Comparison of ENCODE assay signal across 11 cellular contexts in the genomic region with DNA sequence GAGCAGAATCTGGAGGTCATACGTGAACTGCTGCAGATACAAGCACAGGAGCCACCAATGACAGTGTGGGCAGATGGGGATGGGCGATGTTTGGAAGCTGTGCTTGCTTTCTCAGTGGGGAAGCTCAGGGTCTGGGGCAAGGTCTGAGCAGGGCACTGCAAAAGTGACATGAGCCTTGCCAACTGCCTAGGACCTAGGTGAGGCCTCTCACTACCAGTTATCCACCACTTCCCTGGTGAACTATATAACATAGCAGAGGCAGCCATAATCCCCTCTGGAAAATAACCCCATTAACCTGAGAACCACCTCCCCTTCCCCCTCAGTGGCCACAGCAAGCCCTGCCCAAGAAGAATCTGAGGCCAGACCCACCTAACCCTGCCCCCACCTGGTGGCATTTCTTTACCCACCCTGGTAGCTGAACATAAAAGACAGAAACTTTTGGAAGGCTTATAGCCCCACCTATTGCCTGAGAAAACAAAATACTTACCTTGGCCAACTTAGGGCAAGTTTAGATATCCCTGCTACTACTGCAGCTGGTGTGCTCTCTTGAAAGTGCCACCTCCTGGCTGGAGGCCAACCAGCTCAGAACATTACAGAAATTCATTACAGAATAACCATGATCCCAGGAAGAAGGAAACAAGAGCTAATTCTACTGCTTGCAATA. TPM values are rescaled to one million over a fixed set of nuclear protein-coding genes. Genes with fewer than 3 reads are reported as not detected.
DNase-seq lines count a peak whose midpoint lies in the region; ATAC-seq, FAIRE-seq and TF ChIP-seq lines count a peak whose summit lies in the region.
"Had no signal": no experiment of that assay in that cellular context is flagged by ENCODE, and none has a peak within 500 bp of the region (broad histone marks: within the 10 kb centered on the region; RNA-seq: fewer than 3 reads in every experiment).

No MANE protein-coding gene starts in this region.

- BruUV-seq in Caco-2 (replicated peaks; lab: Mats Ljungman, UMichigan) = no TSS peak

- H3K9me3 ChIP-seq in Caco-2 (no peaks in the 10 kb centered on the region), kidney (ENCODE audit: control insufficient read depth in 1 of 2, low read length in 2 of 2) (no peaks in the 10 kb centered on the region)
- H3K9me3 ChIP-seq: BE2C had no signal

- H3K4me3 Mint-ChIP-seq in Caco-2 (ENCODE audit: unreplicated experiment) = no peak overlapping the region
- no peak overlapping the region for H3K4me3 Mint-ChIP-seq in effector memory CD8-positive, alpha-beta T cell
- H3K4me3 Mint-ChIP-seq in activated T-cell treated with anti-CD3 and anti-CD28 coated beads, Interleukin-2, amount 50 U/mL, for 72 hours = no peak overlapping the region
- H3K4me3 Mint-ChIP-seq: activated CD8-positive, alpha-beta T cell treated with anti-CD3 and anti-CD28 coated beads, Interleukin-2, amount 10 ng/mL, durations not matched to agents 7 days and 5 days; T-helper 1 cell treated with Interleukin-12 subunit alpha and Interleukin-12 subunit beta and Interleukin-4 antibody, amounts not matched to agents 30 μg/mL and 1 μg/mL, for 36 hours had no signal

- FAIRE-seq in HTR-8/SVneo (lab: Jason Lieb, UNC) = peak; percentile 4
- FAIRE-seq in kidney (lab: Jason Lieb, UNC) = no peak

- H3K36me3 ChIP-seq in Caco-2 (ENCODE audit: control insufficient read depth, insufficient read depth, low read length) (no peaks in the 10 kb centered on the region), kidney (ENCODE audit: control insufficient read depth in 1 of 2, insufficient read depth in 2 of 2, low read length in 2 of 2) (no peaks in the 10 kb centered on the region)
- H3K36me3 ChIP-seq: BE2C had no signal

- H3K4me3 ChIP-seq in Caco-2 (ENCODE audit: low read depth, low read length) (no peak overlapping the region), kidney (ENCODE audit: low read length in 2 of 2) (no peak overlapping the region)

- H3K27me3 Mint-ChIP-seq in Caco-2 (ENCODE audit: insufficient read depth, unreplicated experiment) = peaks cover 5% of the 10 kb centered on the region
- H3K27me3 Mint-ChIP-seq in effector memory CD8-positive, alpha-beta T cell = peaks cover 48 to 49% of the 10 kb centered on the region in 2 donors
- H3K27me3 Mint-ChIP-seq in activated T-cell treated with anti-CD3 and anti-CD28 coated beads, Interleukin-2, amount 50 U/mL, for 72 hours (ENCODE audit: low read depth) = peaks cover 23% of the 10 kb centered on the region

- no peaks in the 10 kb centered on the region for H3K4me1 ChIP-seq in Caco-2
- H3K4me1 ChIP-seq in kidney (ENCODE audit: control insufficient read depth in 1 of 2, insufficient read depth in 1 of 2, low read depth in 1 of 2, low read length in 2 of 2) = no peaks in the 10 kb centered on the region
- H3K4me1 ChIP-seq: BE2C had no signal

- H3K27ac ChIP-seq in kidney (ENCODE audit: low read depth in 2 of 2, low read length in 2 of 2) = no peak overlapping the region

- intact Hi-C loops in Caco-2 (cut with micrococcal nuclease; ENCODE audit: unreplicated experiment) (loop anchor here (1.0 to 10.0 kb wide), 3 partner anchors 254 to 512 kb away; no protein-coding TSS in a partner anchor), kidney (cut with DNase I) (no loop called here)

- H3K9me3 Mint-ChIP-seq in Caco-2 (ENCODE audit: unreplicated experiment) = peaks cover 2% of the 10 kb centered on the region
- H3K9me3 Mint-ChIP-seq in effector memory CD8-positive, alpha-beta T cell = peaks cover 0 to 2% of the 10 kb centered on the region in 2 donors
- H3K9me3 Mint-ChIP-seq in activated T-cell treated with anti-CD3 and anti-CD28 coated beads, Interleukin-2, amount 50 U/mL, for 72 hours = peaks cover 3 to 5% of the 10 kb centered on the region in 2 donors

- no peak for ATAC-seq in effector memory CD8-positive, alpha-beta T cell (replicated peaks)
- no peak for ATAC-seq in activated T-cell treated with anti-CD3 and anti-CD28 coated beads, Interleukin-2, amount 50 U/mL, for 72 hours (replicated peaks in 1 of 2)
- ATAC-seq in HG02840 (IDR thresholded peaks at IDR 0.05; ENCODE audit: low FRiP score, unreplicated experiment) = no peak
- ATAC-seq: activated CD8-positive, alpha-beta T cell treated with anti-CD3 and anti-CD28 coated beads, Interleukin-2, amount 10 ng/mL, durations not matched to agents 7 days and 5 days had no signal

- no peaks in the 10 kb centered on the region for H3K4me1 Mint-ChIP-seq in Caco-2 (ENCODE audit: low read depth, unreplicated experiment)
- no peaks in the 10 kb centered on the region for H3K4me1 Mint-ChIP-seq in effector memory CD8-positive, alpha-beta T cell (ENCODE audit: low read depth in 2 of 2)
- no peaks in the 10 kb centered on the region for H3K4me1 Mint-ChIP-seq in activated T-cell treated with anti-CD3 and anti-CD28 coated beads, Interleukin-2, amount 50 U/mL, for 72 hours (ENCODE audit: low read depth)

- H3K27ac Mint-ChIP-seq in Caco-2 (ENCODE audit: unreplicated experiment) = no peak overlapping the region
- no peak overlapping the region for H3K27ac Mint-ChIP-seq in effector memory CD8-positive, alpha-beta T cell
- H3K27ac Mint-ChIP-seq in activated T-cell treated with anti-CD3 and anti-CD28 coated beads, Interleukin-2, amount 50 U/mL, for 72 hours = no peak overlapping the region
- H3K27ac Mint-ChIP-seq: activated CD8-positive, alpha-beta T cell treated with anti-CD3 and anti-CD28 coated beads, Interleukin-2, amount 10 ng/mL, durations not matched to agents 7 days and 5 days; T-helper 1 cell treated with Interleukin-12 subunit alpha and Interleukin-12 subunit beta and Interleukin-4 antibody, amounts not matched to agents 30 μg/mL and 1 μg/mL, for 36 hours had no signal

- H3K27me3 ChIP-seq in Caco-2 (replicated peaks; ENCODE audit: control insufficient read depth, insufficient read depth, low read length) = no peaks in the 10 kb centered on the region
- H3K27me3 ChIP-seq: BE2C had no signal

- DNase-seq in Caco-2 = peak in 1 of 2 experiments; percentile 8
- no peak for DNase-seq in HTR-8/SVneo (ENCODE audit: insufficient read length, low spot score)
- peak; percentile 19 for DNase-seq in RKO (ENCODE audit: low spot score)
- DNase-seq in kidney = peak; percentile 31
- DNase-seq in effector memory CD8-positive, alpha-beta T cell = no peak
- no peak for DNase-seq in activated T-cell treated with anti-CD3 and anti-CD28 coated beads, Interleukin-2, amount 50 U/mL, for 72 hours
- no peak for DNase-seq in NCI-H2227 (lab: John Stamatoyannopoulos, UW; ENCODE audit: unreplicated experiment)
- DNase-seq: activated CD8-positive, alpha-beta T cell treated with anti-CD3 and anti-CD28 coated beads, Interleukin-2, amount 10 ng/mL, durations not matched to agents 7 days and 5 days; BE2C had no signal

- CTCF ChIA-PET in Caco-2 (lab: Charles Lee) = interaction anchor here (0.6 to 1.0 kb wide), 2 partner anchors 368 to 370 kb away, joined by 3 to 4 read pairs; a partner anchor contains a TSS

- H3K9ac ChIP-seq in kidney (ENCODE audit: low read length in 2 of 2) = no peak overlapping the region

- no peaks in the 10 kb centered on the region for H3K36me3 Mint-ChIP-seq in Caco-2 (ENCODE audit: insufficient read depth, unreplicated experiment)
- H3K36me3 Mint-ChIP-seq in effector memory CD8-positive, alpha-beta T cell (ENCODE audit: insufficient read depth) = no peaks in the 10 kb centered on the region
- peaks cover 2 to 6% of the 10 kb centered on the region in 2 donors for H3K36me3 Mint-ChIP-seq in activated T-cell treated with anti-CD3 and anti-CD28 coated beads, Interleukin-2, amount 50 U/mL, for 72 hours (ENCODE audit: insufficient read depth in 2 of 2)

- POLR2A ChIA-PET in Caco-2 (lab: Charles Lee) = no interaction called here

- peak; percentile 13 to 24 for TF ChIP-seq CTCF in Caco-2 (IDR thresholded peaks at IDR 0.05; ENCODE audit: insufficient read depth in 1 of 2, low read depth in 1 of 2, low read length in 1 of 2, severe bottlenecking in 1 of 2, unreplicated experiment in 1 of 2)
- peak; percentile 34 for TF ChIP-seq CTCF in kidney (IDR thresholded peaks at IDR 0.05; ENCODE audit: borderline replicate concordance, extremely low read depth, insufficient read depth)

RNA-seq across cellular contexts. Expression of a gene that starts 18.8 kb away (rescaled TPM):
- total RNA-seq in Caco-2 (2022) = 2.1 and 4.0 TPM in 2 replicates
- 19.1 TPM for total RNA-seq in kidney
- 7.1 TPM for polyA plus RNA-seq in kidney (ENCODE audit: insufficient read depth, low read depth, low replicate concordance)
- total RNA-seq in activated T-cell treated with anti-CD3 and anti-CD28 coated beads, Interleukin-2, amount 50 U/mL, for 72 hours = 10 to 100 TPM; 17.9 to 19.1 TPM

Comparison
In these comparisons a context has a peak if more than half of its experiments do, and no peak if none do; other contexts are left out.
1. DNase-seq: peak in RKO (single experiment) and kidney (single experiment); none in HTR-8/SVneo (single experiment), effector memory CD8-positive, alpha-beta T cell (0 of 3), activated T-cell treated with anti-CD3 and anti-CD28 coated beads, Interleukin-2, amount 50 U/mL, for 72 hours (0 of 2) and NCI-H2227 (single experiment).